ENCODE assay signal across 34 cellular contexts in the genomic region with DNA sequence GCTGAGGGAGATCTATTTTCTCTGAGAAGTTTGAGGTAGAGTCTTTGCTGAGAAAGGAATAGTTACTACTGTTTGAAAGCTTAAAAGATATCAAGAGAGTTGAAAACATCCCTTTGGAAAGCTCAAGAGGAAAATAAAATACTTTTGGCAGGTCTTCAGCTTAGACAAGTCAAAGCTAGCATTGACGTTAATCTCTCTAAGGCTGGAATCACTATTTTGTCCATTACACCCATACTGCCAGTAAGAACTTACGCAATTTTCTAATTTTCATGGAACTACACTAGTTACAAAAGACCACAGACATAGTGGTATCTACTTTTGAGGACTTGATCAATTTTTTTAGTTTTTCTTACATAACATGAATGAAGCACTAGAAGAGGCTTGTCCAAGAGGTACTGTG.
"Had no signal": no experiment of that assay in that cellular context is flagged by ENCODE, and none has a peak within 500 bp of the region (broad histone marks: within the 10 kb centered on the region; RNA-seq: fewer than 3 reads in every experiment).

No MANE protein-coding gene starts in this region.

- H3K4me2 ChIP-seq: KMS-11, SK-N-SH had no signal

- H3K4me1 ChIP-seq: Peyer's patch had no signal

- H3K27ac ChIP-seq: KMS-11, Peyer's patch, SJSA1 had no signal

- H3K36me3 ChIP-seq: Peyer's patch, SJSA1 had no signal

- H3K4me3 Mint-ChIP-seq: activated CD4-positive, alpha-beta T cell treated with anti-CD3 and anti-CD28 coated beads, Interleukin-2, amount 10 ng/mL, durations not matched to agents 24 days and 14 days; activated CD8-positive, alpha-beta T cell treated with anti-CD3 and anti-CD28 coated beads for 36 hours; activated naive CD4-positive, alpha-beta T cell treated with anti-CD3 and anti-CD28 coated beads, Interleukin-2, amount 50 U/mL, for 24 hours; activated naive CD8-positive, alpha-beta T cell treated with anti-CD3 and anti-CD28 coated beads, Interleukin-2, amount 10 ng/mL, durations not matched to agents 7 days and 5 days; activated T-cell treated with anti-CD3 and anti-CD28 coated beads, Interleukin-2, amount 50 U/mL, for 72 hours; brain; T-helper 1 cell treated with Interleukin-12 subunit alpha and Interleukin-12 subunit beta and Interleukin-4 antibody, amounts not matched to agents 30 μg/mL and 1 μg/mL, for 36 hours; T-helper 2 cell treated with Interferon-gamma antibody and Interleukin-4, amounts not matched to agents 5 μg/mL and 100 μg/mL, for 36 hours had no signal

- H3K9ac ChIP-seq: KMS-11, SK-N-SH had no signal

- ATAC-seq: activated CD8-positive, alpha-beta T cell treated with anti-CD3 and anti-CD28 coated beads for 36 hours; activated T-cell treated with anti-CD3 and anti-CD28 coated beads, Interleukin-2, amount 50 U/mL, for 72 hours; PC-3 had no signal

- DNase-seq: activated CD4-positive, alpha-beta T cell treated with anti-CD3 and anti-CD28 coated beads, Interleukin-2, amount 10 ng/mL, durations not matched to agents 24 days and 14 days; activated CD4-positive, alpha-beta T cell treated with anti-CD3 and anti-CD28 coated beads, Interleukin-2, amount 50 U/mL, for 4 hours; activated CD8-positive, alpha-beta T cell treated with anti-CD3 and anti-CD28 coated beads for 36 hours; activated gamma-delta T cell; activated naive CD4-positive, alpha-beta T cell treated with Interleukin-2 at 50 U/mL for 16 hours; activated naive CD8-positive, alpha-beta T cell treated with anti-CD3 and anti-CD28 coated beads, Interleukin-2, amount 10 ng/mL, durations not matched to agents 7 days and 5 days; activated T-cell treated with anti-CD3 and anti-CD28 coated beads, Interleukin-2, amount 50 U/mL, for 1 hour; activated T-cell treated with anti-CD3 and anti-CD28 coated beads, Interleukin-2, amount 50 U/mL, for 72 hours; amygdala; MM.1S; MV-4-11; NCI-H1092; NCI-H1436 treated with DMSO at 0.1 percent for 48 hours; NCI-H1694 treated with DMSO at 0.1 percent for 48 hours; NCI-H2029 treated with DMSO at 0.1 percent for 48 hours; NCI-H2107; NCI-H2171; NCI-H510A; NCI-H526; NCI-H748 treated with DMSO at 0.1 percent for 48 hours; NK-92 treated with Interleukin-12 subunit alpha and Interleukin-12 subunit beta, amount 100 ng/mL, for 24 hours; PC-3; Peyer's patch; RPMI8226; SHP77 treated with DMSO at 0.1 percent for 48 hours; SK-N-SH had no signal

- H3K4me1 Mint-ChIP-seq: activated CD4-positive, alpha-beta T cell treated with anti-CD3 and anti-CD28 coated beads, Interleukin-2, amount 10 ng/mL, durations not matched to agents 24 days and 14 days; activated naive CD4-positive, alpha-beta T cell treated with anti-CD3 and anti-CD28 coated beads, Interleukin-2, amount 50 U/mL, for 24 hours; activated naive CD8-positive, alpha-beta T cell treated with anti-CD3 and anti-CD28 coated beads, Interleukin-2, amount 10 ng/mL, durations not matched to agents 7 days and 5 days; brain had no signal

- H3K27me3 ChIP-seq: Peyer's patch, SJSA1 had no signal

- H3K4me3 ChIP-seq: Peyer's patch, SJSA1 had no signal

- FAIRE-seq: TTC549 had no signal

- H3K27me3 Mint-ChIP-seq: activated CD4-positive, alpha-beta T cell treated with anti-CD3 and anti-CD28 coated beads, Interleukin-2, amount 10 ng/mL, durations not matched to agents 24 days and 14 days; activated CD8-positive, alpha-beta T cell treated with anti-CD3 and anti-CD28 coated beads for 36 hours; activated naive CD4-positive, alpha-beta T cell treated with anti-CD3 and anti-CD28 coated beads, Interleukin-2, amount 50 U/mL, for 24 hours; brain had no signal

- H3K9me3 ChIP-seq: Peyer's patch, SJSA1, SK-N-SH had no signal

- H3K36me3 Mint-ChIP-seq: activated naive CD4-positive, alpha-beta T cell treated with anti-CD3 and anti-CD28 coated beads, Interleukin-2, amount 50 U/mL, for 24 hours; activated naive CD8-positive, alpha-beta T cell treated with anti-CD3 and anti-CD28 coated beads, Interleukin-2, amount 10 ng/mL, durations not matched to agents 7 days and 5 days; brain had no signal

- H3K9me3 Mint-ChIP-seq: activated CD4-positive, alpha-beta T cell treated with anti-CD3 and anti-CD28 coated beads, Interleukin-2, amount 10 ng/mL, durations not matched to agents 24 days and 14 days; activated CD8-positive, alpha-beta T cell treated with anti-CD3 and anti-CD28 coated beads for 36 hours; activated naive CD8-positive, alpha-beta T cell treated with anti-CD3 and anti-CD28 coated beads, Interleukin-2, amount 10 ng/mL, durations not matched to agents 7 days and 5 days; activated T-cell treated with anti-CD3 and anti-CD28 coated beads, Interleukin-2, amount 50 U/mL, for 72 hours; activated T-helper 2 cell treated with anti-CD3 and anti-CD28 coated beads, Interferon-gamma antibody, Interleukin-2, Interleukin-4, amounts not matched to agents 10 μg/mL and 5 μg/mL and 100 μg/mL, durations not matched to agents 14 hours and 24 hours and 36 hours; T-helper 1 cell treated with Interleukin-12 subunit alpha and Interleukin-12 subunit beta and Interleukin-4 antibody, amounts not matched to agents 30 μg/mL and 1 μg/mL, for 36 hours; T-helper 2 cell treated with Interferon-gamma antibody and Interleukin-4, amounts not matched to agents 5 μg/mL and 100 μg/mL, for 36 hours had no signal

- H3K27ac Mint-ChIP-seq: activated CD4-positive, alpha-beta T cell treated with anti-CD3 and anti-CD28 coated beads, Interleukin-2, amount 10 ng/mL, durations not matched to agents 24 days and 14 days; activated CD8-positive, alpha-beta T cell treated with anti-CD3 and anti-CD28 coated beads for 36 hours; activated naive CD4-positive, alpha-beta T cell treated with anti-CD3 and anti-CD28 coated beads, Interleukin-2, amount 50 U/mL, for 24 hours; activated naive CD8-positive, alpha-beta T cell treated with anti-CD3 and anti-CD28 coated beads, Interleukin-2, amount 10 ng/mL, durations not matched to agents 7 days and 5 days; activated T-cell treated with anti-CD3 and anti-CD28 coated beads, Interleukin-2, amount 50 U/mL, for 72 hours; activated T-helper 2 cell treated with anti-CD3 and anti-CD28 coated beads, Interferon-gamma antibody, Interleukin-2, Interleukin-4, amounts not matched to agents 10 μg/mL and 5 μg/mL and 100 μg/mL, durations not matched to agents 14 hours and 24 hours and 36 hours; brain; T-helper 1 cell treated with Interleukin-12 subunit alpha and Interleukin-12 subunit beta and Interleukin-4 antibody, amounts not matched to agents 30 μg/mL and 1 μg/mL, for 36 hours; T-helper 2 cell treated with Interferon-gamma antibody and Interleukin-4, amounts not matched to agents 5 μg/mL and 100 μg/mL, for 36 hours had no signal
